In genomic region chr19:17215125-17215971, GRCh38 we compare ENCODE assay signal across 1 cellular context.
TF ChIP-seq lines count a peak whose summit lies in the region.

Gene USE1, plus strand, starts transcription at chr19:17215357. Its CDS starts 49 bp downstream, at chr19:17215406.

TF ChIP-seq in HepG2, 621 proteins besides CTCF, POLR2A, EP300 and RAD21 (continued from another document and continues in another):
- TF ChIP-seq TEF (CRISPR knock-in tag; IDR thresholded peaks at IDR 0.05) (no peak), ZMYM3 (CRISPR knock-in tag; IDR thresholded peaks at IDR 0.05) (no peak), ZNF292 (CRISPR knock-in tag; IDR thresholded peaks at IDR 0.05; ENCODE audit: borderline replicate concordance, low read depth) (no peak), SP140L (CRISPR knock-in tag; IDR thresholded peaks at IDR 0.05; ENCODE audit: borderline replicate concordance) (no peak; the same call in 1 of the 2 replicates), THAP8 (CRISPR knock-in tag; IDR thresholded peaks at IDR 0.05; ENCODE audit: borderline replicate concordance) (no peak), PHF21A (CRISPR knock-in tag; IDR thresholded peaks at IDR 0.05) (peak; percentile 77; the same call in 1 of the 2 replicates), TCF7L2 (IDR thresholded peaks at IDR 0.05; ENCODE audit: low read depth, low read length) (no peak), BRD4 (CRISPR knock-in tag; IDR thresholded peaks at IDR 0.05) (peak; percentile 78), NR2C2 (CRISPR knock-in tag; IDR thresholded peaks at IDR 0.05; ENCODE audit: borderline replicate concordance) (peak; percentile 95), RNF2 (conservative IDR thresholded peaks at IDR 0.05; ENCODE audit: low read depth) (no peak), ZNF607 (CRISPR knock-in tag; IDR thresholded peaks at IDR 0.05; ENCODE audit: borderline replicate concordance) (peak; percentile 86), ZNF260 (CRISPR knock-in tag; IDR thresholded peaks at IDR 0.05; ENCODE audit: borderline replicate concordance, low read depth) (no peak), DNMT1 (CRISPR knock-in tag; IDR thresholded peaks at IDR 0.05) (no peak), TRIM24 (CRISPR knock-in tag; IDR thresholded peaks at IDR 0.05) (no peak), TSC22D2 (CRISPR knock-in tag; IDR thresholded peaks at IDR 0.05; ENCODE audit: borderline replicate concordance) (0 out of 2 replicates have a peak, but pooled peaks have one; percentile 23), KDM2A (CRISPR knock-in tag; IDR thresholded peaks at IDR 0.05; ENCODE audit: borderline replicate concordance, low read depth) (peak; percentile 90; the same call in 1 of the 2 replicates), KLF11 (CRISPR knock-in tag; IDR thresholded peaks at IDR 0.05) (0 out of 2 replicates have a peak, but pooled peaks have one; percentile 7), PREB (CRISPR knock-in tag; IDR thresholded peaks at IDR 0.05) (no peak), HOXA5 (CRISPR knock-in tag; IDR thresholded peaks at IDR 0.05) (peak; percentile 71; the same call in 1 of the 2 replicates), ZNF121 (CRISPR knock-in tag; IDR thresholded peaks at IDR 0.05) (no peak), GFI1 (CRISPR knock-in tag; IDR thresholded peaks at IDR 0.05; ENCODE audit: borderline replicate concordance) (0 out of 2 replicates have a peak, but pooled peaks have one; percentile 33), ZNF75D (CRISPR knock-in tag; IDR thresholded peaks at IDR 0.05; ENCODE audit: borderline replicate concordance) (no peak), ZNF674 (CRISPR knock-in tag; IDR thresholded peaks at IDR 0.05; ENCODE audit: low read depth) (no peak), ISL2 (CRISPR knock-in tag; IDR thresholded peaks at IDR 0.05) (peak; percentile 51; the same call in 1 of the 2 replicates), MBD4 (IDR thresholded peaks at IDR 0.05; ENCODE audit: borderline replicate concordance, low read length) (no peak), TCF7 (IDR thresholded peaks at IDR 0.05; ENCODE audit: low read depth) (no peak), HOXA7 (CRISPR knock-in tag; IDR thresholded peaks at IDR 0.05) (no peak), ZNF451 (CRISPR knock-in tag; IDR thresholded peaks at IDR 0.05) (peak; percentile 77; the same call in 1 of the 2 replicates), HNF4G (IDR thresholded peaks at IDR 0.05; ENCODE audit: borderline replicate concordance, low read depth, low read length) (no peak), HNF4G (CRISPR knock-in tag; IDR thresholded peaks at IDR 0.05; ENCODE audit: borderline replicate concordance, low read depth) (no peak), XBP1 (CRISPR knock-in tag; IDR thresholded peaks at IDR 0.05) (no peak), ZHX1 (CRISPR knock-in tag; IDR thresholded peaks at IDR 0.05; ENCODE audit: low read depth) (peak; percentile 93), CENPX (CRISPR knock-in tag; IDR thresholded peaks at IDR 0.05) (no peak), ZKSCAN1 (IDR thresholded peaks at IDR 0.05; ENCODE audit: low read length) (no peak), MZF1 (CRISPR knock-in tag; IDR thresholded peaks at IDR 0.05; ENCODE audit: borderline replicate concordance) (no peak), POLR2G (IDR thresholded peaks at IDR 0.05; ENCODE audit: low read depth, low read length) (peak; percentile 95), ZNF138 (CRISPR knock-in tag; IDR thresholded peaks at IDR 0.05; ENCODE audit: low read depth) (no peak), ESRRA (CRISPR knock-in tag; IDR thresholded peaks at IDR 0.05; ENCODE audit: low read depth) (no peak), TERF1 (CRISPR knock-in tag; IDR thresholded peaks at IDR 0.05) (no peak), TAF1 (CRISPR knock-in tag; IDR thresholded peaks at IDR 0.05) (peak; percentile 96), ZNF614 (CRISPR knock-in tag; IDR thresholded peaks at IDR 0.05; ENCODE audit: borderline replicate concordance) (peak; percentile 72; the same call in 1 of the 2 replicates), LRRFIP1 (CRISPR knock-in tag; conservative IDR thresholded peaks at IDR 0.05) (no peak), ZNF883 (CRISPR knock-in tag; IDR thresholded peaks at IDR 0.05; ENCODE audit: not compliant biosample characterization) (no peak), PBX3 (CRISPR knock-in tag; IDR thresholded peaks at IDR 0.05; ENCODE audit: borderline replicate concordance) (peak; percentile 21; the same call in 1 of the 2 replicates), MIER2 (CRISPR knock-in tag; IDR thresholded peaks at IDR 0.05) (no peak), NONO (IDR thresholded peaks at IDR 0.05) (no peak), NONO (CRISPR knock-in tag; conservative IDR thresholded peaks at IDR 0.05) (peak; percentile 80), ZBTB25 (CRISPR knock-in tag; IDR thresholded peaks at IDR 0.05) (peak; percentile 28; the same call in 1 of the 2 replicates), FOXM1 (CRISPR knock-in tag; IDR thresholded peaks at IDR 0.05) (no peak), HMGXB4 (CRISPR knock-in tag; IDR thresholded peaks at IDR 0.05; ENCODE audit: borderline replicate concordance in 1 of 2, low read depth in 1 of 2) (peak in 1 of 2 experiments; percentile 77; a peak in 2 of 4 replicates), ZNF572 (CRISPR knock-in tag; IDR thresholded peaks at IDR 0.05) (0 out of 2 replicates have a peak, but pooled peaks have one; percentile 27), FOXP1 (IDR thresholded peaks at IDR 0.05) (no peak), FOXP1 (CRISPR knock-in tag; IDR thresholded peaks at IDR 0.05) (peak; percentile 42; the same call in 1 of the 2 replicates)
